19 cellular contexts compared by ENCODE assay signal in genomic region chr9:91255327-91255726, GRCh38.
DNase-seq lines count a peak whose midpoint lies in the region; ATAC-seq, FAIRE-seq and TF ChIP-seq lines count a peak whose summit lies in the region.
"Had no signal": no experiment of that assay in that cellular context is flagged by ENCODE, and none has a peak within 500 bp of the region (broad histone marks: within the 10 kb centered on the region; RNA-seq: fewer than 3 reads in every experiment).

No MANE protein-coding gene starts in this region.

- TF ChIP-seq EP300 in ovary (IDR thresholded peaks at IDR 0.05): no peak

- peak overlapping the region; percentile 44 for H3K9ac ChIP-seq in mesenchymal stem cell (ENCODE audit: low read length)

- H2BK5ac ChIP-seq in mesenchymal stem cell (ENCODE audit: low read depth, low read length, poor library complexity, severe bottlenecking): no peak overlapping the region

- H3K27me3 ChIP-seq in brain microvascular endothelial cell (replicated peaks) (no peaks in the 10 kb centered on the region), mesenchymal stem cell (ENCODE audit: control insufficient read depth in 1 of 2, insufficient read depth in 1 of 2, low read length in 2 of 2) (no peaks in the 10 kb centered on the region), ovary (no peaks in the 10 kb centered on the region), pancreas (no peaks in the 10 kb centered on the region)
- H3K27me3 ChIP-seq: tibial nerve had no signal

- no peak for FAIRE-seq in pancreas (lab: Jason Lieb, UNC)
- FAIRE-seq: H1, HepG2 had no signal

- no peaks in the 10 kb centered on the region for H3K9me3 Mint-ChIP-seq in HFFc6
- H3K9me3 Mint-ChIP-seq: activated CD4-positive, alpha-beta T cell treated with anti-CD3 and anti-CD28 coated beads, Interleukin-2, amount 10 ng/mL, durations not matched to agents 24 days and 14 days; activated naive CD8-positive, alpha-beta T cell treated with anti-CD3 and anti-CD28 coated beads, Interleukin-2, amount 10 ng/mL, durations not matched to agents 7 days and 5 days; natural killer cell treated with Interleukin-12 subunit alpha and Interleukin-12 subunit beta and Interleukin-15 and Interleukin-18, amount 100 ng/mL, for 72 hours had no signal

- intact Hi-C loops in ovary (cut with DNase I) (loop anchor here in 1 of 4 donors (10.0 kb wide), 1 partner anchor 1889 kb away; no protein-coding TSS in a partner anchor), pancreas (cut with DNase I) (no loop called here)

- no peak overlapping the region for H2AFZ ChIP-seq in mesenchymal stem cell (ENCODE audit: low read depth, low read length)

- no peaks in the 10 kb centered on the region for H3K9me3 ChIP-seq in mesenchymal stem cell (ENCODE audit: control insufficient read depth, low read length)
- no peaks in the 10 kb centered on the region for H3K9me3 ChIP-seq in ovary
- H3K9me3 ChIP-seq in pancreas: no peaks in the 10 kb centered on the region
- H3K9me3 ChIP-seq: left ventricle myocardium inferior, tibial nerve had no signal

- H3K4me1 Mint-ChIP-seq in HFFc6 (ENCODE audit: low read depth): peaks cover 31% of the 10 kb centered on the region

- peaks cover 2% of the 10 kb centered on the region for H3K79me1 ChIP-seq in mesenchymal stem cell (replicated peaks; ENCODE audit: low read length, poor library complexity, severe bottlenecking)

- ATAC-seq in pancreas: no peak
- ATAC-seq: HepG2; natural killer cell treated with Interleukin-12 subunit alpha and Interleukin-12 subunit beta and Interleukin-15 and Interleukin-18, amount 100 ng/mL, for 72 hours; right cardiac atrium had no signal

- H3K27me3 Mint-ChIP-seq in HFFc6 (ENCODE audit: insufficient read depth): no peaks in the 10 kb centered on the region; the same call in none of the 2 replicates
- H3K27me3 Mint-ChIP-seq: activated CD4-positive, alpha-beta T cell treated with anti-CD3 and anti-CD28 coated beads, Interleukin-2, amount 10 ng/mL, durations not matched to agents 24 days and 14 days; activated naive CD8-positive, alpha-beta T cell treated with anti-CD3 and anti-CD28 coated beads, Interleukin-2, amount 10 ng/mL, durations not matched to agents 7 days and 5 days; natural killer cell treated with Interleukin-12 subunit alpha and Interleukin-12 subunit beta and Interleukin-15 and Interleukin-18, amount 100 ng/mL, for 72 hours had no signal

- H3K18ac ChIP-seq in mesenchymal stem cell (ENCODE audit: low read depth in 1 of 2, low read length in 2 of 2): no peak overlapping the region

- TF ChIP-seq POLR2A in ovary (IDR thresholded peaks at IDR 0.05): no peak

- H3K36me3 ChIP-seq in brain microvascular endothelial cell (replicated peaks) (no peaks in the 10 kb centered on the region), mesenchymal stem cell (ENCODE audit: control insufficient read depth in 1 of 2, insufficient read depth in 2 of 2, low read depth in 1 of 2, low read length in 2 of 2) (no peaks in the 10 kb centered on the region), ovary (no peaks in the 10 kb centered on the region), pancreas (no peaks in the 10 kb centered on the region)
- H3K36me3 ChIP-seq: left ventricle myocardium inferior had no signal

- no peak overlapping the region for H4K91ac ChIP-seq in mesenchymal stem cell (ENCODE audit: low read length)

- H2BK15ac ChIP-seq in mesenchymal stem cell (ENCODE audit: low read depth, poor library complexity, severe bottlenecking): no peak overlapping the region

- H2BK120ac ChIP-seq in mesenchymal stem cell (ENCODE audit: low read depth, low read length): no peak overlapping the region

- no peak overlapping the region for H2BK12ac ChIP-seq in mesenchymal stem cell (ENCODE audit: low read length in 2 of 2)

- H3K27ac ChIP-seq in brain microvascular endothelial cell: no peak overlapping the region
- H3K27ac ChIP-seq in mesenchymal stem cell (ENCODE audit: low read length, poor library complexity, severe bottlenecking): no peak overlapping the region
- H3K27ac ChIP-seq in ovary: no peak overlapping the region
- no peak overlapping the region for H3K27ac ChIP-seq in pancreas
- H3K27ac ChIP-seq: left ventricle myocardium inferior, tibial nerve had no signal

- no peak overlapping the region for H4K8ac ChIP-seq in mesenchymal stem cell (ENCODE audit: low read length)

- peak overlapping the region; percentile 46; the same call in 1 of the 2 replicates for H3K27ac Mint-ChIP-seq in HFFc6
- H3K27ac Mint-ChIP-seq: activated CD4-positive, alpha-beta T cell treated with anti-CD3 and anti-CD28 coated beads, Interleukin-2, amount 10 ng/mL, durations not matched to agents 24 days and 14 days; activated naive CD8-positive, alpha-beta T cell treated with anti-CD3 and anti-CD28 coated beads, Interleukin-2, amount 10 ng/mL, durations not matched to agents 7 days and 5 days had no signal

- in situ Hi-C loops in brain microvascular endothelial cell (cut with HindIII; ENCODE audit: low pct_ligation_motif_present, low sequenced_read_pairs): no loop called here
- in situ Hi-C loops in KBM-7 (cut with MboI; ENCODE audit: low pct_unique_long_range_greater_than_20kb, low sequenced_read_pairs): no loop called here

- H3K14ac ChIP-seq in mesenchymal stem cell (ENCODE audit: low read length in 2 of 2): no peak overlapping the region

- no peaks in the 10 kb centered on the region for H3K4me1 ChIP-seq in mesenchymal stem cell (ENCODE audit: control insufficient read depth, insufficient read depth, low read depth, low read length)
- H3K4me1 ChIP-seq in ovary (ENCODE audit: insufficient read depth): no peaks in the 10 kb centered on the region
- no peaks in the 10 kb centered on the region for H3K4me1 ChIP-seq in pancreas
- H3K4me1 ChIP-seq: tibial nerve had no signal

- no peaks in the 10 kb centered on the region for H3K36me3 Mint-ChIP-seq in HFFc6 (ENCODE audit: low read depth)
- H3K36me3 Mint-ChIP-seq: natural killer cell treated with Interleukin-12 subunit alpha and Interleukin-12 subunit beta and Interleukin-15 and Interleukin-18, amount 100 ng/mL, for 72 hours had no signal

- TF ChIP-seq CTCF in HFFc6 (IDR thresholded peaks at IDR 0.05): no peak
- TF ChIP-seq CTCF in brain microvascular endothelial cell (IDR thresholded peaks at IDR 0.05; ENCODE audit: low read depth, low read length, missing control alignments): no peak
- TF ChIP-seq CTCF in ovary (IDR thresholded peaks at IDR 0.05): no peak
- no peak for TF ChIP-seq CTCF in pancreas (IDR thresholded peaks at IDR 0.05)

- no peak overlapping the region for H3K4ac ChIP-seq in mesenchymal stem cell (ENCODE audit: low read depth in 1 of 2, low read length in 2 of 2)

- no peak overlapping the region for H3K23ac ChIP-seq in mesenchymal stem cell (ENCODE audit: low read length in 2 of 2)

- peak; percentile 61 for DNase-seq in AG08396 (ENCODE audit: low spot score)
- peak; percentile 65 for DNase-seq in HFFc6
- peak; percentile 44 for DNase-seq in brain microvascular endothelial cell
- DNase-seq in mesenchymal stem cell: peak; percentile 11
- DNase-seq in KBM-7: no peak
- no peak for DNase-seq in ovary
- DNase-seq in pancreas: no peak
- no peak for DNase-seq in SHP77 (lab: John Stamatoyannopoulos, UW)
- DNase-seq: activated CD4-positive, alpha-beta T cell treated with anti-CD3 and anti-CD28 coated beads, Interleukin-2, amount 10 ng/mL, durations not matched to agents 24 days and 14 days; activated naive CD8-positive, alpha-beta T cell treated with anti-CD3 and anti-CD28 coated beads, Interleukin-2, amount 10 ng/mL, durations not matched to agents 7 days and 5 days; left ventricle myocardium inferior; NCI-H1092; NCI-H2171 treated with DMSO at 0.1 percent for 48 hours; right cardiac atrium; stimulated activated CD4-positive, alpha-beta T cell treated with anti-CD3 and anti-CD28 coated beads, Interleukin-4, amount 100 ng/mL, for 4 hours had no signal

- H3K4me3 ChIP-seq in brain microvascular endothelial cell (ENCODE audit: low read depth, low read length) (no peak overlapping the region), mesenchymal stem cell (ENCODE audit: insufficient read depth in 1 of 2, low read depth in 1 of 2, low read length in 2 of 2) (no peak overlapping the region), ovary (no peak overlapping the region), pancreas (no peak overlapping the region)
- H3K4me3 ChIP-seq: left ventricle myocardium inferior, tibial nerve had no signal

- H3K4me2 ChIP-seq in mesenchymal stem cell (ENCODE audit: low read length, poor library complexity, severe bottlenecking): no peak overlapping the region

- WGBS in mesenchymal stem cell: 80% methylated on average over 2 of the region's 3 CpGs
- WGBS in ovary, 3 donors: 27 to 41% (median 33%) methylated on average over 3 of the region's 3 CpGs
- WGBS in pancreas, 2 donors: 74 to 77% methylated on average over 3 of the region's 3 CpGs

- no peak overlapping the region for H2AK5ac ChIP-seq in mesenchymal stem cell (ENCODE audit: low read length, severe bottlenecking)

- H3K4me3 Mint-ChIP-seq in HFFc6: peak overlapping the region; percentile 71
- H3K4me3 Mint-ChIP-seq: activated CD4-positive, alpha-beta T cell treated with anti-CD3 and anti-CD28 coated beads, Interleukin-2, amount 10 ng/mL, durations not matched to agents 24 days and 14 days had no signal

Comparison
In these comparisons a context has a peak if more than half of its experiments do, and no peak if none do; other contexts are left out.
1. DNase-seq: peak in AG08396 (single experiment), HFFc6 (single experiment), brain microvascular endothelial cell (single experiment) and mesenchymal stem cell (single experiment); none in KBM-7 (single experiment), ovary (0 of 5), pancreas (0 of 6) and SHP77 (0 of 2).